11 cellular contexts compared by ENCODE assay signal in genomic region chr5:173234129-173234793, GRCh38. TPM values are rescaled to one million over a fixed set of nuclear protein-coding genes. Genes with fewer than 3 reads are reported as not detected.
DNase-seq lines count a peak whose midpoint lies in the region; ATAC-seq and TF ChIP-seq lines count a peak whose summit lies in the region.
"Had no signal": no experiment of that assay in that cellular context is flagged by ENCODE, and none has a peak within 500 bp of the region (broad histone marks: within the 10 kb centered on the region; RNA-seq: fewer than 3 reads in every experiment).

No MANE protein-coding gene starts in this region.

- peaks cover 16 to 100% (median 75%) of the 10 kb centered on the region in 9 donors for H3K27me3 ChIP-seq in heart left ventricle
- no peaks in the 10 kb centered on the region for H3K27me3 ChIP-seq in right cardiac atrium (ENCODE audit: control insufficient read depth, insufficient read depth)
- H3K27me3 ChIP-seq in Peyer's patch: peaks cover 0 to 92% of the 10 kb centered on the region in 2 donors

- no peak for ATAC-seq in heart left ventricle
- no peak for ATAC-seq in Right ventricle myocardium inferior
- no peak for ATAC-seq in right cardiac atrium
- ATAC-seq in stimulated activated naive CD8-positive, alpha-beta T cell treated with anti-CD3 and anti-CD28 coated beads, Interleukin-15, amount 100 ng/mL, for 72 hours: no peak
- no peak for ATAC-seq in GM19023 (IDR thresholded peaks at IDR 0.05; ENCODE audit: unreplicated experiment)

- H3K36me3 ChIP-seq in heart left ventricle: peaks cover 0 to 11% (median 0%) of the 10 kb centered on the region in 9 donors
- H3K36me3 ChIP-seq in Peyer's patch: no peaks in the 10 kb centered on the region

- H3K4me3 ChIP-seq in heart left ventricle (peak overlapping the region; percentile 47 to 93 (median 63)), right cardiac atrium (ENCODE audit: low read length) (peak overlapping the region; percentile 51), Peyer's patch (no peak overlapping the region)

- peaks cover 0 to 60% (median 24%) of the 10 kb centered on the region in 12 donors for H3K4me1 ChIP-seq in heart left ventricle
- H3K4me1 ChIP-seq in right cardiac atrium (ENCODE audit: control insufficient read depth, insufficient read depth, low read length): peaks cover 2% of the 10 kb centered on the region
- H3K4me1 ChIP-seq in Peyer's patch: peaks cover 0 to 37% (median 3%) of the 10 kb centered on the region in 4 donors

- intact Hi-C loops in heart left ventricle (cut with DNase I) (loop anchor here in 7 of 10 donors (2.0 to 10.0 kb wide), 5 partner anchors 43 to 69 kb away; no protein-coding TSS in a partner anchor), Right ventricle myocardium inferior (cut with DNase I) (loop anchor here (2.0 to 10.0 kb wide), 2 partner anchors 45 to 489 kb away; no protein-coding TSS in a partner anchor), right cardiac atrium (cut with DNase I) (loop anchor here in 1 of 4 donors (5.0 kb wide), 1 partner anchor 67 kb away; no protein-coding TSS in a partner anchor)

- no peak overlapping the region for H3K27ac Mint-ChIP-seq in stimulated activated naive CD8-positive, alpha-beta T cell treated with anti-CD3 and anti-CD28 coated beads, Interleukin-15, amount 100 ng/mL, for 72 hours

- no peak for TF ChIP-seq POLR2A in heart left ventricle (IDR thresholded peaks at IDR 0.05)
- no peak for TF ChIP-seq POLR2A in Peyer's patch (IDR thresholded peaks at IDR 0.05)

- H3K4me3 Mint-ChIP-seq in stimulated activated naive CD8-positive, alpha-beta T cell treated with anti-CD3 and anti-CD28 coated beads, Interleukin-15, amount 100 ng/mL, for 72 hours: peak overlapping the region; percentile 68 to 73

- peaks cover 100% of the 10 kb centered on the region for H3K27me3 Mint-ChIP-seq in stimulated activated naive CD8-positive, alpha-beta T cell treated with anti-CD3 and anti-CD28 coated beads, Interleukin-15, amount 100 ng/mL, for 72 hours

- no peaks in the 10 kb centered on the region for H3K9me3 Mint-ChIP-seq in stimulated activated naive CD8-positive, alpha-beta T cell treated with anti-CD3 and anti-CD28 coated beads, Interleukin-15, amount 100 ng/mL, for 72 hours

- peaks cover 83% of the 10 kb centered on the region for H3K4me1 Mint-ChIP-seq in stimulated activated naive CD8-positive, alpha-beta T cell treated with anti-CD3 and anti-CD28 coated beads, Interleukin-15, amount 100 ng/mL, for 72 hours

- peak in 1 of 5 donors; percentile 32 for DNase-seq in heart left ventricle
- no peak for DNase-seq in Right ventricle myocardium inferior (ENCODE audit: missing footprints)
- peak; percentile 13 for DNase-seq in SW480 (ENCODE audit: low spot score)
- no peak for DNase-seq in right cardiac atrium
- DNase-seq in stimulated activated naive CD8-positive, alpha-beta T cell treated with anti-CD3 and anti-CD28 coated beads, Interleukin-15, amount 100 ng/mL, for 72 hours: peak in 1 of 2 donors; percentile 13
- DNase-seq in iPS-NIHi11 (ENCODE audit: low spot score): no peak
- no peak for DNase-seq in Peyer's patch
- DNase-seq: anterior cingulate cortex had no signal

- TF ChIP-seq CTCF in heart left ventricle (IDR thresholded peaks at IDR 0.05): no peak
- no peak for TF ChIP-seq CTCF in Peyer's patch (IDR thresholded peaks at IDR 0.05)

- H3K9me3 ChIP-seq in heart left ventricle: no peaks in the 10 kb centered on the region
- H3K9me3 ChIP-seq in right cardiac atrium (ENCODE audit: control insufficient read depth, low read length): no peaks in the 10 kb centered on the region
- H3K9me3 ChIP-seq in Peyer's patch: no peaks in the 10 kb centered on the region

- WGBS in heart left ventricle, 4 donors: 4 to 14% (median 10%) methylated on average over 31 to 33 of the region's 33 CpGs
- WGBS in right cardiac atrium: 10% methylated on average over 33 of the region's 33 CpGs

- H3K27ac ChIP-seq in heart left ventricle: peak overlapping the region; percentile 71 to 95 (median 89)
- peak overlapping the region; percentile 64 for H3K27ac ChIP-seq in right cardiac atrium (ENCODE audit: low read length)
- H3K27ac ChIP-seq in Peyer's patch: no peak overlapping the region
- H3K27ac ChIP-seq: epithelial cell of prostate, VCaP had no signal

RNA-seq across cellular contexts. Expression of gene NKX2-5, which starts 0.7 kb away (rescaled TPM):
- total RNA-seq in heart left ventricle: 100 to 1,000 TPM; 132 to 451 (median 247) TPM
- polyA plus RNA-seq in heart left ventricle: 100 to 1,000 TPM; 153 to 356 TPM
- total RNA-seq in Right ventricle myocardium inferior: 261 TPM
- total RNA-seq in right cardiac atrium: 100 to 1,000 TPM; 176 to 241 (median 220) TPM
- 250 TPM for polyA plus RNA-seq in right cardiac atrium
- total RNA-seq in Peyer's patch: not detected

Comparison
In these comparisons a context has a peak if more than half of its experiments do, and no peak if none do; other contexts are left out.
1. H3K27ac ChIP-seq: peak in heart left ventricle (12 of 12) and right cardiac atrium (single experiment); none in Peyer's patch (0 of 4).
2. H3K4me3 ChIP-seq: peak in heart left ventricle (12 of 12) and right cardiac atrium (single experiment); none in Peyer's patch (0 of 4).
3. RNA of gene NKX2-5, which starts 0.7 kb away (total RNA-seq): 261 TPM in Right ventricle myocardium inferior (single experiment), 132 to 451 TPM in heart left ventricle and 176 to 241 TPM in right cardiac atrium; not detected in Peyer's patch; every median in the first group is over 100 times any median in the second.